Comparison of ENCODE assay signal across 16 cellular contexts in the genomic region with DNA sequence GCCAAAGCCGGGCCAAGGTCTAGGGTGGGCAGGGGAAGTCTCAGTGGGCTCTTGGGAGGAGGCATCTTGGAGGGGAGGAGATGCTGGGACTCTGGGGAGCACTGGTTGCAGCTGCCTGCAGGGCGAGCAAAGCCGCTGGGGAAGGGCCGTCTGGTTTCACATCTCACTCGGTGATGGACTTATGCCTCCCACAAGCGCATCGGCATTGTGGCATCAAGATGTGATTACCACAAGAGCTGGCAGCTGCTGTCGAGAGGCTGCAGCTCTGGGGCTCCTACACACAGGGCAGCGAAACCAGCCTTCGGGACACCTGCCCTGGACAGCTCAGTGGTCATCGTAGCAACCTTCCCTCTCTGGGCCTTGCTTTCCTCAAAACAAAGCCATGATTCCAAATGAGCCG. TPM values are rescaled to one million over a fixed set of nuclear protein-coding genes. Genes with fewer than 3 reads are reported as not detected.
"Had no signal": no experiment of that assay in that cellular context is flagged by ENCODE, and none has a peak within 500 bp of the region (broad histone marks: within the 10 kb centered on the region; RNA-seq: fewer than 3 reads in every experiment).

No MANE protein-coding gene starts in this region.

- H3K36me3 Mint-ChIP-seq: naive thymus-derived CD4-positive, alpha-beta T cell had no signal

- H3K9me3 Mint-ChIP-seq: activated CD4-positive, alpha-beta memory T cell treated with anti-CD3 and anti-CD28 coated beads, Interleukin-2, amount 10 ng/mL, durations not matched to agents 7 days and 5 days; activated T-cell treated with anti-CD3 and anti-CD28 coated beads, Interleukin-2, amount 50 U/mL, for 24 hours; naive thymus-derived CD4-positive, alpha-beta T cell had no signal

- H3K27me3 ChIP-seq: right atrium auricular region had no signal

- DNase-seq: activated CD4-positive, alpha-beta memory T cell treated with anti-CD3 and anti-CD28 coated beads, Interleukin-2, amount 10 ng/mL, durations not matched to agents 7 days and 5 days; activated CD4-positive, alpha-beta T cell treated with anti-CD3 and anti-CD28 coated beads for 36 hours; activated effector memory CD4-positive, alpha-beta T cell treated with Interleukin-2 at 50 U/mL for 16 hours; activated naive CD4-positive, alpha-beta T cell treated with anti-CD3 and anti-CD28 coated beads, Interleukin-2, amount 50 U/mL, for 16 hours; activated T-cell treated with anti-CD3 and anti-CD28 coated beads, Interleukin-2, amount 50 U/mL, for 24 hours; adrenal gland; naive thymus-derived CD4-positive, alpha-beta T cell; small intestine; stimulated activated CD4-positive, alpha-beta T cell treated with anti-CD3 and anti-CD28 coated beads, Interleukin-4, amount 100 ng/mL, for 24 hours; stimulated activated naive CD4-positive, alpha-beta T cell treated with Interleukin-2 at 50 U/mL for 16 hours; substantia nigra had no signal

- H3K27ac Mint-ChIP-seq: activated CD4-positive, alpha-beta memory T cell treated with anti-CD3 and anti-CD28 coated beads, Interleukin-2, amount 10 ng/mL, durations not matched to agents 7 days and 5 days; activated CD4-positive, alpha-beta T cell treated with anti-CD3 and anti-CD28 coated beads for 36 hours; activated T-cell treated with anti-CD3 and anti-CD28 coated beads, Interleukin-2, amount 50 U/mL, for 24 hours had no signal

- H3K4me3 ChIP-seq: adrenal gland, right atrium auricular region, tibial nerve had no signal

- H3K4me3 Mint-ChIP-seq: activated CD4-positive, alpha-beta memory T cell treated with anti-CD3 and anti-CD28 coated beads, Interleukin-2, amount 10 ng/mL, durations not matched to agents 7 days and 5 days; activated CD4-positive, alpha-beta T cell treated with anti-CD3 and anti-CD28 coated beads for 36 hours; activated T-cell treated with anti-CD3 and anti-CD28 coated beads, Interleukin-2, amount 50 U/mL, for 24 hours; naive thymus-derived CD4-positive, alpha-beta T cell had no signal

- ATAC-seq: activated CD4-positive, alpha-beta T cell treated with anti-CD3 and anti-CD28 coated beads for 36 hours; left lobe of liver; naive thymus-derived CD4-positive, alpha-beta T cell had no signal

- H3K9me3 ChIP-seq: adrenal gland, right atrium auricular region, tibial nerve had no signal

- H3K27ac ChIP-seq: adrenal gland, right atrium auricular region, tibial nerve, VCaP had no signal

- H3K36me3 ChIP-seq: adrenal gland, right atrium auricular region, tibial nerve had no signal

RNA-seq across cellular contexts. Expression of gene KCNJ12, which starts 3.1 kb away (rescaled TPM):
- total RNA-seq: activated CD4-positive, alpha-beta memory T cell treated with anti-CD3 and anti-CD28 coated beads, Interleukin-2, amount 10 ng/mL, durations not matched to agents 7 days and 5 days; activated CD4-positive, alpha-beta T cell treated with anti-CD3 and anti-CD28 coated beads for 36 hours; lung microvascular endothelial cell had no signal
